ENCODE assay signal across 8 cellular contexts in genomic region chr10:22849077-22849810, GRCh38.
DNase-seq lines count a peak whose midpoint lies in the region; ATAC-seq and TF ChIP-seq lines count a peak whose summit lies in the region.

No MANE protein-coding gene starts in this region.

- 43% methylated on average over 11 of the region's 12 CpGs for WGBS in right lobe of liver (ENCODE audit: insufficient coverage, low coverage, low lambda C conversion rate, missing lambda C conversion rate)

- H3K4me3 ChIP-seq in MG63 (no peak overlapping the region), right lobe of liver (no peak overlapping the region)

- TF ChIP-seq POLR2A in right lobe of liver (IDR thresholded peaks at IDR 0.05), result no peak

- peaks cover 0 to 8% (median 0%) of the 10 kb centered on the region in 4 donors for H3K4me1 ChIP-seq in right lobe of liver

- DNase-seq in MG63, result peak; percentile 50
- DNase-seq in cerebellum (ENCODE audit: low spot score), result peak; percentile 5
- peak; percentile 53 to 57 (median 53) for DNase-seq in right lobe of liver
- peak; percentile 27 for DNase-seq in stromal cell of bone marrow (ENCODE audit: low read depth)
- no peak for DNase-seq in activated naive CD4-positive, alpha-beta T cell (lab: John Stamatoyannopoulos, UW)
- no peak for DNase-seq in HK-2 (ENCODE audit: unreplicated experiment)

- ATAC-seq in right lobe of liver (peak; percentile 75 to 92 (median 83)), GM18873 (IDR thresholded peaks at IDR 0.05; ENCODE audit: low FRiP score, unreplicated experiment) (no peak), GM19455 (IDR thresholded peaks at IDR 0.05; ENCODE audit: unreplicated experiment) (no peak)

- H3K9me3 ChIP-seq in MG63 (no peaks in the 10 kb centered on the region; the same call in 1 of the 2 replicates), right lobe of liver (no peaks in the 10 kb centered on the region)

- no peak for TF ChIP-seq CTCF in right lobe of liver (IDR thresholded peaks at IDR 0.05)

- no peaks in the 10 kb centered on the region for H3K27me3 ChIP-seq in MG63
- no peaks in the 10 kb centered on the region for H3K27me3 ChIP-seq in right lobe of liver

- H3K36me3 ChIP-seq in MG63, result no peaks in the 10 kb centered on the region
- H3K36me3 ChIP-seq in right lobe of liver, result no peaks in the 10 kb centered on the region

- peak overlapping the region; percentile 25 to 57 (median 33) for H3K27ac ChIP-seq in right lobe of liver

- intact Hi-C loops in right lobe of liver (cut with DNase I), result no loop called here

Comparison
In these comparisons a context has a peak if more than half of its experiments do, and no peak if none do; other contexts are left out.
1. DNase-seq: peak in MG63 (single experiment), cerebellum (single experiment), right lobe of liver (3 of 3) and stromal cell of bone marrow (single experiment); none in activated naive CD4-positive, alpha-beta T cell (0 of 4) and HK-2 (single experiment).
2. ATAC-seq: peak in right lobe of liver (4 of 4); none in GM18873 (single experiment) and GM19455 (single experiment).